Comparison of ENCODE assay signal across 19 cellular contexts in genomic region chr14:33917664-33918063, GRCh38. TPM values are rescaled to one million over a fixed set of nuclear protein-coding genes. Genes with fewer than 3 reads are reported as not detected.
A peak's percentile ranks its signal among the peaks of the same experiment; 100 is the strongest.
DNase-seq lines count a peak whose midpoint lies in the region; ATAC-seq and TF ChIP-seq lines count a peak whose summit lies in the region.
"Had no signal": no experiment of that assay in that cellular context is flagged by ENCODE, and none has a peak within 500 bp of the region (broad histone marks: within the 10 kb centered on the region; RNA-seq: fewer than 3 reads in every experiment).

No MANE protein-coding gene starts in this region.

- H3K36me3 ChIP-seq in DND-41 (ENCODE audit: insufficient read depth, low read length), result peaks cover 11% of the 10 kb centered on the region
- peaks cover 0 to 13% (median 0%) of the 10 kb centered on the region in 9 donors for H3K36me3 ChIP-seq in heart right ventricle
- H3K36me3 ChIP-seq in sigmoid colon, result peaks cover 0 to 4% (median 0%) of the 10 kb centered on the region in 4 donors
- H3K36me3 ChIP-seq: adrenal gland, upper lobe of left lung had no signal

- no peaks in the 10 kb centered on the region for H4K20me1 ChIP-seq in DND-41 (ENCODE audit: insufficient read depth, low read length)

- DNase-seq in DND-41 (peak; percentile 19), UCSD-AML1 (lab: John Stamatoyannopoulos, UW; ENCODE audit: unreplicated experiment) (peak; percentile 41), heart right ventricle (no peak), sigmoid colon (no peak), lower leg skin (ENCODE audit: low spot score in 2 of 2) (no peak), posterior cingulate gyrus (no peak), GM10266 (ENCODE audit: extremely low spot score) (no peak)
- DNase-seq: activated CD4-positive, CD25-positive, alpha-beta regulatory T cell treated with anti-CD3 and anti-CD28 coated beads, Interleukin-2, amount 50 U/mL, for 72 hours; activated CD8-positive, alpha-beta T cell treated with anti-CD3 and anti-CD28 coated beads, Interleukin-2, amount 10 ng/mL, durations not matched to agents 7 days and 5 days; activated naive CD4-positive, alpha-beta T cell; activated T-cell treated with anti-CD3 and anti-CD28 coated beads, Interleukin-2, amount 50 U/mL, for 1 hour; adrenal gland; KBM-7; mucosa of descending colon; NCI-H146; NCI-H2171; upper lobe of left lung had no signal

- H3K4me3 ChIP-seq in DND-41 (ENCODE audit: low read depth in 1 of 2, low read length in 2 of 2) (no peak overlapping the region), heart right ventricle (no peak overlapping the region), sigmoid colon (no peak overlapping the region), lower leg skin (ENCODE audit: low read depth, poor library complexity, severe bottlenecking) (no peak overlapping the region)
- H3K4me3 ChIP-seq: adrenal gland, mucosa of descending colon, upper lobe of left lung had no signal

- no peak for TF ChIP-seq CTCF in DND-41 (IDR thresholded peaks at IDR 0.05; ENCODE audit: borderline replicate concordance, extremely low read depth, low read length, poor library complexity, severe bottlenecking)
- TF ChIP-seq CTCF in heart right ventricle (IDR thresholded peaks at IDR 0.05), result no peak
- TF ChIP-seq CTCF in sigmoid colon (IDR thresholded peaks at IDR 0.05), result no peak
- no peak for TF ChIP-seq CTCF in lower leg skin (IDR thresholded peaks at IDR 0.05)
- TF ChIP-seq CTCF in GM10266 (IDR thresholded peaks at IDR 0.05; ENCODE audit: control insufficient read depth, insufficient read depth, low read depth, missing control alignments), result no peak

- intact Hi-C loops in heart right ventricle (cut with DNase I), result no loop called here
- intact Hi-C loops in sigmoid colon (cut with DNase I), result no loop called here
- intact Hi-C loops in lower leg skin (cut with DNase I; ENCODE audit: low total_unique reads), result no loop called here
- intact Hi-C loops in posterior cingulate gyrus (cut with DNase I), result no loop called here

- H3K4me2 ChIP-seq in DND-41 (ENCODE audit: insufficient read depth, low read length), result no peak overlapping the region

- TF ChIP-seq POLR2A in sigmoid colon (IDR thresholded peaks at IDR 0.05), result no peak
- no peak for TF ChIP-seq POLR2A in lower leg skin (IDR thresholded peaks at IDR 0.05)

- peak; percentile 66 for ATAC-seq in DND-41 (ENCODE audit: insufficient read depth, low read depth)
- ATAC-seq in heart right ventricle, result peak in 6 of 8 donors; percentile 18 to 43 (median 32)
- ATAC-seq: activated CD8-positive, alpha-beta T cell treated with anti-CD3 and anti-CD28 coated beads, Interleukin-2, amount 10 ng/mL, durations not matched to agents 7 days and 5 days; HCT116 had no signal

- H3K4me1 ChIP-seq in DND-41 (ENCODE audit: insufficient read depth, low read length) (peaks cover 30% of the 10 kb centered on the region), heart right ventricle (peaks cover 0 to 55% (median 29%) of the 10 kb centered on the region in 9 donors), sigmoid colon (peaks cover 0 to 27% (median 23%) of the 10 kb centered on the region in 4 donors)
- H3K4me1 ChIP-seq: adrenal gland had no signal

- H3K9me3 ChIP-seq in DND-41 (ENCODE audit: insufficient read depth, low read length, severe bottlenecking), result no peaks in the 10 kb centered on the region
- no peaks in the 10 kb centered on the region for H3K9me3 ChIP-seq in heart right ventricle
- no peaks in the 10 kb centered on the region for H3K9me3 ChIP-seq in sigmoid colon
- H3K9me3 ChIP-seq: adrenal gland, mucosa of descending colon, upper lobe of left lung had no signal

- no peaks in the 10 kb centered on the region for H3K79me2 ChIP-seq in DND-41 (ENCODE audit: insufficient read depth, low read length)

- no peaks in the 10 kb centered on the region for H3K27me3 ChIP-seq in DND-41 (ENCODE audit: insufficient read depth, low read length, poor library complexity)
- no peaks in the 10 kb centered on the region for H3K27me3 ChIP-seq in heart right ventricle
- no peaks in the 10 kb centered on the region for H3K27me3 ChIP-seq in sigmoid colon
- H3K27me3 ChIP-seq: adrenal gland, upper lobe of left lung had no signal

- H3K9ac ChIP-seq in DND-41 (ENCODE audit: low read depth, low read length), result no peak overlapping the region

- H3K27ac ChIP-seq in DND-41 (ENCODE audit: low read length) (no peak overlapping the region), heart right ventricle (peak overlapping the region in 9 of 10 donors; percentile 3 to 72 (median 32)), sigmoid colon (peak overlapping the region in 3 of 4 donors; percentile 27 to 69 (median 56))
- H3K27ac ChIP-seq: adrenal gland, C4-2B had no signal

- no peak for TF ChIP-seq EP300 in sigmoid colon (IDR thresholded peaks at IDR 0.05)

- no peak overlapping the region for H2AFZ ChIP-seq in DND-41 (ENCODE audit: low read depth, low read length)

- WGBS in heart right ventricle, 2 donors, result 72% methylated on average over 1 of the region's 1 CpG
- WGBS in sigmoid colon, 2 donors, result 66 to 87% methylated on average over 1 of the region's 1 CpG
- WGBS in lower leg skin, 2 donors, result 67 to 71% methylated on average over 1 of the region's 1 CpG

RNA-seq across cellular contexts. Expression of gene EGLN3, which starts 33.2 kb away (rescaled TPM):
- 100 to 1,000 TPM in 7 of 10 donors, 10 to 100 TPM in 3; 50.8 to 281 (median 169) TPM for total RNA-seq in heart right ventricle
- polyA plus RNA-seq in heart right ventricle, result 100 to 1,000 TPM in 1 of 2 donors, 10 to 100 TPM in 1; 33.7 to 256 TPM
- total RNA-seq in sigmoid colon, result 10 to 100 TPM; 13.0 to 18.5 (median 13.2) TPM
- 10 to 100 TPM; 46.9 to 69.1 (median 58.9) TPM for polyA plus RNA-seq in sigmoid colon
- 100 to 1,000 TPM; 161 to 299 (median 167) TPM for total RNA-seq in lower leg skin

Comparison
In these comparisons a context has a peak if more than half of its experiments do, and no peak if none do; other contexts are left out.
1. DNase-seq: peak in DND-41 (single experiment) and UCSD-AML1 (single experiment); none in heart right ventricle (0 of 2), sigmoid colon (single experiment), lower leg skin (0 of 2), posterior cingulate gyrus (0 of 10) and GM10266 (single experiment).